Comparison of ENCODE assay signal across 8 cellular contexts in the genomic region with DNA sequence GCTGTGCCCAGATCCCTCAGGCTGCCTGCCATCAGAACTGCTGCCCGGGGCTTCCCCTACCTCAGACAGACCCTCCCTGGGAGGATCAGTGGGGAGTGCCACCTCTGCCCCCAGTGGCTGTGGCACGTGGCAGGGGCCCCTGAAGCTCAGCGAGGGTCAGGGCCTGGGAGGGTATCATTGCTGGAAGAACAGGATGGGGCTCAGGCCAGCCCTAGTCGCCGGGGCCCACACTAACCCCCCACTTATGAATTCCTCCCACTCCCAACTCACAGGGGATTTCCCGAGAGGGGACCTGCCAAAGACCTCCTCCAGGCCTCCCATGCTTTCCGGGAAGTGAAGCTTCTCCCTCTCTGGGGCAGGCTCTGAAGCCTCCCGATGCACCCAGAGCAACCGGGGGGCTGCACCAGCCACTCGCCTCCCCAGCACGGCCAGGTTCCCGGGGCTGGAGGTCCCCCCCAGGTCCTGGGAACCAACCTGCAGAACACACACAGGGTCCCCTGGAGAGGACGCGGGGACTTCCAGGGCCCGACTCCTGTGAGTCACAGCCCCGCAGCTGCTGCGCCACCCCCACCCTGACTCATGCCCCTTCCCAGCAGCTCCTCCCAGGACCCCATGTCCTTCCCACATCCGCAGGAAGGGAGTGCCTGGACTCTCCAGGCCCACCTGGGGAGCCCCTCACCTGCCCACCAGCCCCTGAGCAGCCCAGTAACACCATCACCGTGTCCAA. TPM values are rescaled to one million over a fixed set of nuclear protein-coding genes. Genes with fewer than 3 reads are reported as not detected.
DNase-seq lines count a peak whose midpoint lies in the region; ATAC-seq, FAIRE-seq and TF ChIP-seq lines count a peak whose summit lies in the region.

No MANE protein-coding gene starts in this region.

- CTCF ChIA-PET in A549 (lab: Yijun Ruan, JAX), result interaction anchor here (0.8 to 2.4 kb wide), 8 partner anchors 9 to 275 kb away, joined by 3 to 6 read pairs (median 3); a partner anchor contains a TSS

- peak overlapping the region; percentile 50 for H3K4me3 Mint-ChIP-seq in HFFc6
- H3K4me3 Mint-ChIP-seq in activated naive CD8-positive, alpha-beta T cell treated with anti-CD3 and anti-CD28 coated beads for 36 hours, result no peak overlapping the region

- TF ChIP-seq RAD21 in A549 (conservative IDR thresholded peaks at IDR 0.05 in 1 of 2, IDR thresholded peaks at IDR 0.05 in 1 of 2), result no peak

- intact Hi-C loops in right cardiac atrium (cut with DNase I), result no loop called here

- TF ChIP-seq CTCF in A549 (IDR thresholded peaks at IDR 0.05), result no peak
- no peak for TF ChIP-seq CTCF in HFFc6 (IDR thresholded peaks at IDR 0.05)

- peaks cover 32% of the 10 kb centered on the region for H3K27me3 Mint-ChIP-seq in HFFc6 (ENCODE audit: insufficient read depth)
- no peaks in the 10 kb centered on the region for H3K27me3 Mint-ChIP-seq in activated naive CD8-positive, alpha-beta T cell treated with anti-CD3 and anti-CD28 coated beads for 36 hours

- POLR2A ChIA-PET in A549 (lab: Yijun Ruan, JAX), result interaction anchor here (0.7 to 3.0 kb wide), 6 partner anchors 9 to 166 kb away, joined by 3 to 38 read pairs (median 4); a partner anchor contains a TSS

- H3K4me2 ChIP-seq in A549, result peak overlapping the region; percentile 82

- H3K27ac ChIP-seq in A549, result peak overlapping the region; percentile 88 to 94
- H3K27ac ChIP-seq in right cardiac atrium (ENCODE audit: low read length), result peak overlapping the region; percentile 7

- H3K4me3 ChIP-seq in A549 (0 out of 3 replicates have a peak overlapping the region, but pooled peaks have one; percentile 6), right cardiac atrium (ENCODE audit: low read length) (no peak overlapping the region)

- no peaks in the 10 kb centered on the region for H3K9me3 ChIP-seq in A549
- H3K9me3 ChIP-seq in right cardiac atrium (ENCODE audit: control insufficient read depth, low read length), result no peaks in the 10 kb centered on the region

- no peaks in the 10 kb centered on the region for H3K9me3 Mint-ChIP-seq in HFFc6
- no peaks in the 10 kb centered on the region for H3K9me3 Mint-ChIP-seq in activated naive CD8-positive, alpha-beta T cell treated with anti-CD3 and anti-CD28 coated beads for 36 hours

- H3K27ac Mint-ChIP-seq in HFFc6, result peak overlapping the region; percentile 95
- H3K27ac Mint-ChIP-seq in activated naive CD8-positive, alpha-beta T cell treated with anti-CD3 and anti-CD28 coated beads for 36 hours, result peak overlapping the region; percentile 63

- no peak for FAIRE-seq in A549 (lab: Jason Lieb, UNC)
- FAIRE-seq in frontal cortex (lab: Jason Lieb, UNC), result no peak

- TF ChIP-seq POLR2A in A549 (IDR thresholded peaks at IDR 0.05; ENCODE audit: low read length), result no peak

- peaks cover 33% of the 10 kb centered on the region for H3K4me1 ChIP-seq in A549
- no peaks in the 10 kb centered on the region for H3K4me1 ChIP-seq in right cardiac atrium (ENCODE audit: control insufficient read depth, insufficient read depth, low read length)

- H3K36me3 Mint-ChIP-seq in HFFc6 (ENCODE audit: low read depth), result no peaks in the 10 kb centered on the region; the same call in 1 of the 2 replicates
- peaks cover 2% of the 10 kb centered on the region for H3K36me3 Mint-ChIP-seq in activated naive CD8-positive, alpha-beta T cell treated with anti-CD3 and anti-CD28 coated beads for 36 hours

- peak; percentile 74 for ATAC-seq in A549
- ATAC-seq in right cardiac atrium, result peak in 1 of 2 donors; percentile 39

- DNase-seq in A549 (ENCODE audit: low read depth in 1 of 2, low spot score in 1 of 2) (peak; percentile 83), HFFc6 (peak; percentile 72), right cardiac atrium (peak; percentile 74 to 80 (median 78)), NCI-H524 (lab: John Stamatoyannopoulos, UW) (no peak), frontal cortex (ENCODE audit: low spot score in 2 of 2) (no peak)
- DNase-seq in activated naive CD8-positive, alpha-beta T cell treated with anti-CD3 and anti-CD28 coated beads for 36 hours, result peak; percentile 57
- DNase-seq in stimulated activated CD8-positive, alpha-beta memory T cell treated with anti-CD3 and anti-CD28 coated beads, Interleukin-2, amount 100 ng/mL, for 48 hours (ENCODE audit: low read depth in 2 of 2), result peak; percentile 57 to 58
- DNase-seq in effector CD4-positive, alpha-beta T cell, result no peak

- peaks cover 10% of the 10 kb centered on the region; the same call in 1 of the 2 replicates for H3K4me1 Mint-ChIP-seq in HFFc6 (ENCODE audit: low read depth)
- peaks cover 11% of the 10 kb centered on the region for H3K4me1 Mint-ChIP-seq in activated naive CD8-positive, alpha-beta T cell treated with anti-CD3 and anti-CD28 coated beads for 36 hours

- TF ChIP-seq EP300 in A549 (IDR thresholded peaks at IDR 0.05), result no peak

- 3% methylated on average over 5 of the region's 19 CpGs for WGBS in A549 (ENCODE audit: missing lambda C conversion rate)
- WGBS in right cardiac atrium, result 39% methylated on average over 19 of the region's 19 CpGs

- no peaks in the 10 kb centered on the region for H3K27me3 ChIP-seq in right cardiac atrium (ENCODE audit: control insufficient read depth, insufficient read depth)

RNA-seq across cellular contexts. Expression of a gene that starts 2.5 kb away (rescaled TPM):
- polyA plus RNA-seq in A549 (2011; rRNA removed) (0.20 and 0.22 TPM in 2 replicates), A549 (2017; fragmentation: RNase III; extraction: RNeasy Plus Mini Kit Qiagen cat#74134 plus additional on column Dnase treatment) (0.63 to 0.69 TPM (median 0.66 TPM) in 3 replicates), right cardiac atrium (2.7 TPM)
- 2.3 and 4.3 TPM in 2 replicates for polyA plus RNA-seq in A549 (2012; cell fraction: cytosol; rRNA removed)
- 16.7 and 55.0 TPM in 2 replicates for polyA plus RNA-seq in A549 (2012; cell fraction: nucleus; rRNA removed)
- polyA minus RNA-seq in A549 (2011; rRNA and poly(A)+ RNA removed), result not detected in 2 replicates
- 1 to 10 TPM in 3 of 6 experiments, under 1 TPM in 3; 0.33 to 1.8 (median 1.1) TPM for total RNA-seq in HFFc6 (2021; fragmentation: NEBNext Ultra II Directional; extraction: Animal tissue kit (Norgen Biotek cat#: 25700))
- not detected for total RNA-seq in activated naive CD8-positive, alpha-beta T cell treated with anti-CD3 and anti-CD28 coated beads for 36 hours
- total RNA-seq in right cardiac atrium (1 to 10 TPM in 2 of 4 donors, under 1 TPM in 1, not detected in 1; 0.23 to 1.4 (median 1.1) TPM), frontal cortex (not detected)

RNA-seq across cellular contexts. Expression of a gene that starts 8.9 kb away (rescaled TPM):
- 14.1 and 25.1 TPM in 2 replicates for polyA plus RNA-seq in A549 (2011; rRNA removed)
- 50.5 and 52.7 TPM in 2 replicates for polyA plus RNA-seq in A549 (2012; cell fraction: cytosol; rRNA removed)
- 81.2 and 97.2 TPM in 2 replicates for polyA plus RNA-seq in A549 (2012; cell fraction: nucleus; rRNA removed)
- polyA plus RNA-seq in A549 (2017; fragmentation: RNase III; extraction: RNeasy Plus Mini Kit Qiagen cat#74134 plus additional on column Dnase treatment), result 29.7 to 33.2 TPM (median 31.1 TPM) in 3 replicates
- 14.8 TPM in 2 replicates for polyA minus RNA-seq in A549 (2011; rRNA and poly(A)+ RNA removed)
- total RNA-seq in HFFc6 (2021; fragmentation: NEBNext Ultra II Directional; extraction: Animal tissue kit (Norgen Biotek cat#: 25700)), result 10 to 100 TPM; 35.1 to 44.2 (median 37.4) TPM
- total RNA-seq in activated naive CD8-positive, alpha-beta T cell treated with anti-CD3 and anti-CD28 coated beads for 36 hours, result 10 to 100 TPM; 49.5 to 50.1 TPM
- total RNA-seq in right cardiac atrium, result 10 to 100 TPM; 40.1 to 49.7 (median 44.3) TPM
- 38.7 TPM for polyA plus RNA-seq in right cardiac atrium
- 18.3 TPM for total RNA-seq in frontal cortex

RNA-seq across cellular contexts. Expression of a gene that starts 8.9 kb away (rescaled TPM):
- polyA plus RNA-seq in A549 (2011; rRNA removed) (9.2 and 9.5 TPM in 2 replicates), A549 (2017; fragmentation: RNase III; extraction: RNeasy Plus Mini Kit Qiagen cat#74134 plus additional on column Dnase treatment) (22.6 to 25.6 TPM (median 23.9 TPM) in 3 replicates), right cardiac atrium (29.5 TPM)
- 28.6 and 32.6 TPM in 2 replicates for polyA plus RNA-seq in A549 (2012; cell fraction: cytosol; rRNA removed)
- 98.7 and 141 TPM in 2 replicates for polyA plus RNA-seq in A549 (2012; cell fraction: nucleus; rRNA removed)
- polyA minus RNA-seq in A549 (2011; rRNA and poly(A)+ RNA removed), result 8.8 and 10.6 TPM in 2 replicates
- 10 to 100 TPM; 18.3 to 22.9 (median 19.6) TPM for total RNA-seq in HFFc6 (2021; fragmentation: NEBNext Ultra II Directional; extraction: Animal tissue kit (Norgen Biotek cat#: 25700))
- total RNA-seq in activated naive CD8-positive, alpha-beta T cell treated with anti-CD3 and anti-CD28 coated beads for 36 hours, result 10 to 100 TPM; 22.0 to 22.1 TPM
- total RNA-seq in right cardiac atrium (10 to 100 TPM; 14.5 to 19.6 (median 16.8) TPM), frontal cortex (6.5 TPM)

RNA-seq across cellular contexts. Expression of a gene that starts 37.6 kb away (rescaled TPM):
- polyA plus RNA-seq in A549 (2011; rRNA removed) (2.5 and 2.8 TPM in 2 replicates), A549 (2017; fragmentation: RNase III; extraction: RNeasy Plus Mini Kit Qiagen cat#74134 plus additional on column Dnase treatment) (5.9 to 7.2 TPM (median 6.5 TPM) in 3 replicates), right cardiac atrium (2.7 TPM)
- polyA plus RNA-seq in A549 (2012; cell fraction: cytosol; rRNA removed), result 9.6 and 17.7 TPM in 2 replicates
- 114 and 216 TPM in 2 replicates for polyA plus RNA-seq in A549 (2012; cell fraction: nucleus; rRNA removed)
- 0.45 and 0.88 TPM in 2 replicates for polyA minus RNA-seq in A549 (2011; rRNA and poly(A)+ RNA removed)
- 1 to 10 TPM; 3.4 to 6.1 (median 4.6) TPM for total RNA-seq in HFFc6 (2021; fragmentation: NEBNext Ultra II Directional; extraction: Animal tissue kit (Norgen Biotek cat#: 25700))
- total RNA-seq in activated naive CD8-positive, alpha-beta T cell treated with anti-CD3 and anti-CD28 coated beads for 36 hours, result 10 to 100 TPM in 1 of 2 experiments, 1 to 10 TPM in 1; 9.3 to 12.2 TPM
- total RNA-seq in right cardiac atrium (1 to 10 TPM; 2.1 to 2.9 (median 2.7) TPM), frontal cortex (4.9 TPM)

RNA-seq across cellular contexts. Expression of a gene that starts 40.7 kb away (rescaled TPM):
- polyA plus RNA-seq in A549 (2011; rRNA removed) (22.5 and 28.1 TPM in 2 replicates), A549 (2017; fragmentation: RNase III; extraction: RNeasy Plus Mini Kit Qiagen cat#74134 plus additional on column Dnase treatment) (59.6 to 64.7 TPM (median 64.6 TPM) in 3 replicates), right cardiac atrium (39.2 TPM)
- polyA plus RNA-seq in A549 (2012; cell fraction: cytosol; rRNA removed), result 75.6 and 107 TPM in 2 replicates
- 267 and 298 TPM in 2 replicates for polyA plus RNA-seq in A549 (2012; cell fraction: nucleus; rRNA removed)
- polyA minus RNA-seq in A549 (2011; rRNA and poly(A)+ RNA removed), result 5.8 and 14.9 TPM in 2 replicates
- total RNA-seq in HFFc6 (2021; fragmentation: NEBNext Ultra II Directional; extraction: Animal tissue kit (Norgen Biotek cat#: 25700)), result 100 to 1,000 TPM in 3 of 6 experiments, 10 to 100 TPM in 3; 89.6 to 122 (median 102) TPM
- total RNA-seq in activated naive CD8-positive, alpha-beta T cell treated with anti-CD3 and anti-CD28 coated beads for 36 hours, result 10 to 100 TPM; 25.7 to 29.3 TPM
- total RNA-seq in right cardiac atrium (10 to 100 TPM; 42.7 to 69.1 (median 50.1) TPM), frontal cortex (1.2 TPM)

Comparison
In these comparisons a context has a peak if more than half of its experiments do, and no peak if none do; other contexts are left out.
1. DNase-seq: peak in A549 (2 of 2), HFFc6 (single experiment), activated naive CD8-positive, alpha-beta T cell treated with anti-CD3 and anti-CD28 coated beads for 36 hours (single experiment), right cardiac atrium (3 of 3) and stimulated activated CD8-positive, alpha-beta memory T cell treated with anti-CD3 and anti-CD28 coated beads, Interleukin-2, amount 100 ng/mL, for 48 hours (2 of 2); none in NCI-H524 (0 of 2), frontal cortex (0 of 2) and effector CD4-positive, alpha-beta T cell (single experiment).